8 cellular contexts compared by ENCODE assay signal in genomic region chr14:31206536-31207286, GRCh38. TPM values are rescaled to one million over a fixed set of nuclear protein-coding genes. Genes with fewer than 3 reads are reported as not detected.
DNase-seq lines count a peak whose midpoint lies in the region; ATAC-seq and TF ChIP-seq lines count a peak whose summit lies in the region.

No MANE protein-coding gene starts in this region.

- peaks cover 8% of the 10 kb centered on the region; the same call in 1 of the 2 replicates for H3K9me1 ChIP-seq in IMR-90 (ENCODE audit: insufficient read depth, low read length)

- peak overlapping the region; percentile 93 for H3K4ac ChIP-seq in IMR-90 (ENCODE audit: low read depth, low read length)

- no peak overlapping the region for H2BK20ac ChIP-seq in IMR-90 (ENCODE audit: low read depth, low read length)

- H3K56ac ChIP-seq in IMR-90 (ENCODE audit: extremely low read depth, insufficient read depth, low read length) = peak overlapping the region; percentile 83; the same call in 1 of the 2 replicates

- intact Hi-C loops in IMR-90 (cut with micrococcal nuclease) = loop anchor here (1.0 to 10.0 kb wide), 5 partner anchors 56 to 222 kb away; no protein-coding TSS in a partner anchor
- intact Hi-C loops in activated CD4-positive, alpha-beta T cell treated with anti-CD3 and anti-CD28 coated beads for 36 hours (cut with DNase I, micrococcal nuclease) = loop anchor here (1.0 to 10.0 kb wide), 16 partner anchors 68 to 998 kb away; partner anchors contain the start of genes HEATR5A (in 2 of the 2), ARHGAP5 (in 1 of the 2), DTD2 (in 1 of the 2) and G2E3 (in 1 of the 2)
- intact Hi-C loops in colonic mucosa (cut with DNase I) = loop anchor here (10.0 kb wide), 1 partner anchor 148 kb away; no protein-coding TSS in a partner anchor

- H3K4me1 ChIP-seq in DOHH2 (ENCODE audit: control insufficient read depth, low read length) (peaks cover 19% of the 10 kb centered on the region), IMR-90 (ENCODE audit: control insufficient read depth, insufficient read depth, low read length) (peaks cover 2% of the 10 kb centered on the region; the same call in 1 of the 2 replicates), colonic mucosa (no peaks in the 10 kb centered on the region)

- H3K36me3 ChIP-seq in DOHH2 (ENCODE audit: control insufficient read depth, low read length) (peaks cover 46% of the 10 kb centered on the region), IMR-90 (ENCODE audit: control insufficient read depth, insufficient read depth, low read length) (peaks cover 2% of the 10 kb centered on the region; the same call in 1 of the 2 replicates), colonic mucosa (no peaks in the 10 kb centered on the region)

- H3K9me3 Mint-ChIP-seq in activated CD4-positive, alpha-beta T cell treated with anti-CD3 and anti-CD28 coated beads for 36 hours (ENCODE audit: low read depth) = no peaks in the 10 kb centered on the region

- TF ChIP-seq POLR2A in IMR-90 (IDR thresholded peaks at IDR 0.05; ENCODE audit: low read depth, low read length) = no peak

- dilution Hi-C loops in IMR-90 (cut with HindIII; ENCODE audit: low sequenced_read_pairs, unreplicated experiment) = no loop called here

- H3K79me1 ChIP-seq in IMR-90 (ENCODE audit: low read depth in 1 of 2, low read length in 2 of 2) = peaks cover 5 to 26% of the 10 kb centered on the region in 2 experiments; a peak in 3 of 4 replicates

- peak overlapping the region; percentile 82 for H4K91ac ChIP-seq in IMR-90 (ENCODE audit: insufficient read depth, low read depth, low read length)

- TF ChIP-seq CTCF in DOHH2 (IDR thresholded peaks at IDR 0.05; ENCODE audit: low read depth, low read length, poor library complexity, severe bottlenecking) (no peak), IMR-90 (conservative IDR thresholded peaks at IDR 0.05; ENCODE audit: low read depth, low read length) (no peak), colonic mucosa (IDR thresholded peaks at IDR 0.05) (no peak)

- DNase-seq in IMR-90 = no peak
- peak; percentile 82 for DNase-seq in activated CD4-positive, alpha-beta T cell treated with anti-CD3 and anti-CD28 coated beads for 36 hours
- DNase-seq in colonic mucosa = peak; percentile 53
- peak; percentile 29 to 34 for DNase-seq in lung microvascular endothelial cell (ENCODE audit: low read depth in 2 of 2)
- DNase-seq in stimulated activated CD8-positive, alpha-beta memory T cell treated with anti-CD3 and anti-CD28 coated beads, Interleukin-15, amount 100 ng/mL, for 4 hours (ENCODE audit: low read depth in 2 of 2) = peak; percentile 12 to 31
- DNase-seq in SKM-1 treated with dmso at 0.1 percent for 144 hours (lab: John Stamatoyannopoulos, UW; ENCODE audit: unreplicated experiment) = no peak

- H3K9ac ChIP-seq in IMR-90 (ENCODE audit: low read depth, low read length) (peak overlapping the region; percentile 90), colonic mucosa (ENCODE audit: low read depth in 2 of 2, low read length in 2 of 2) (peak overlapping the region; percentile 93 to 99)

- no peaks in the 10 kb centered on the region for H3K27me3 Mint-ChIP-seq in activated CD4-positive, alpha-beta T cell treated with anti-CD3 and anti-CD28 coated beads for 36 hours

- peaks cover 30% of the 10 kb centered on the region for H3K36me3 Mint-ChIP-seq in activated CD4-positive, alpha-beta T cell treated with anti-CD3 and anti-CD28 coated beads for 36 hours (ENCODE audit: low read depth)

- WGBS in IMR-90 (ENCODE audit: extremely low coverage in 2 of 2, insufficient read length in 1 of 2), 2 experiments = 0% methylated on average over 11 of the region's 55 CpGs; no CpG with 5 or more reads in 1 of the 2 experiments

- CTCF ChIA-PET in IMR-90 (lab: Yijun Ruan, JAX) = interaction anchor here (1.1 to 1.7 kb wide), 5 partner anchors 11 to 136 kb away, joined by 3 to 5 read pairs (median 4); no protein-coding TSS in a partner anchor
- CTCF ChIA-PET in activated CD4-positive, alpha-beta T cell treated with anti-CD3 and anti-CD28 coated beads for 36 hours (lab: Charles Lee) = interaction anchor here (0.6 to 2.6 kb wide), 8 partner anchors 9 to 339 kb away, joined by 3 to 7 read pairs (median 4); partner anchors contain the start of gene HEATR5A

- H4K5ac ChIP-seq in IMR-90 (ENCODE audit: low read depth, low read length) = no peak overlapping the region; the same call in 1 of the 2 replicates

- no peak for TF ChIP-seq RAD21 in IMR-90 (IDR thresholded peaks at IDR 0.05; ENCODE audit: low read length)

- H3F3A ChIP-seq in DOHH2 (ENCODE audit: control insufficient read depth, insufficient read depth) = peaks cover 12% of the 10 kb centered on the region

- H2AK9ac ChIP-seq in IMR-90 (replicated peaks; ENCODE audit: low read depth, low read length, poor library complexity) = peak overlapping the region; percentile 99

- peaks cover 42% of the 10 kb centered on the region for H3K4me1 Mint-ChIP-seq in activated CD4-positive, alpha-beta T cell treated with anti-CD3 and anti-CD28 coated beads for 36 hours

- H3K27me3 ChIP-seq in DOHH2 (ENCODE audit: control insufficient read depth, low read length) (no peaks in the 10 kb centered on the region), IMR-90 (ENCODE audit: control insufficient read depth, insufficient read depth, low read length) (no peaks in the 10 kb centered on the region), colonic mucosa (no peaks in the 10 kb centered on the region)

- peak overlapping the region; percentile 81 for H3K27ac ChIP-seq in DOHH2 (ENCODE audit: low read depth, low read length)
- H3K27ac ChIP-seq in IMR-90 (ENCODE audit: insufficient read depth, low read length) = peak overlapping the region; percentile 93
- peak overlapping the region; percentile 96 for H3K27ac ChIP-seq in colonic mucosa

- ATAC-seq in GM21423 (IDR thresholded peaks at IDR 0.05; ENCODE audit: unreplicated experiment) (peak; percentile 7), IMR-90 (ENCODE audit: low read depth) (peak; percentile 2)
- peak; percentile 13 for ATAC-seq in activated CD4-positive, alpha-beta T cell treated with anti-CD3 and anti-CD28 coated beads for 36 hours

- H3K23ac ChIP-seq in IMR-90 (ENCODE audit: low read depth, low read length) = peak overlapping the region; percentile 88

- H3K4me2 ChIP-seq in DOHH2 (ENCODE audit: low read length) (peak overlapping the region; percentile 75), IMR-90 (ENCODE audit: low read depth, low read length) (peak overlapping the region; percentile 96)

- H3K14ac ChIP-seq in IMR-90 (replicated peaks; ENCODE audit: low read depth, low read length) = peak overlapping the region; percentile 61; the same call in 1 of the 2 replicates

- peak overlapping the region; percentile 91 for H2BK5ac ChIP-seq in IMR-90 (ENCODE audit: low read depth, low read length, poor library complexity, severe bottlenecking)

- H2AK5ac ChIP-seq in IMR-90 (ENCODE audit: low read depth, low read length) = 0 out of 2 replicates have a peak overlapping the region, but pooled peaks have one; percentile 33

- H2AFZ ChIP-seq in IMR-90 (replicated peaks; ENCODE audit: low read length, poor library complexity) = peak overlapping the region; percentile 97

- no peaks in the 10 kb centered on the region for H3K9me2 ChIP-seq in DOHH2 (replicated peaks; ENCODE audit: control insufficient read depth, low read length)

- H3K4me3 ChIP-seq in DOHH2 (ENCODE audit: low read length) (peak overlapping the region; percentile 76), IMR-90 (ENCODE audit: insufficient read depth, low read depth, low read length) (peak overlapping the region; percentile 87), colonic mucosa (peak overlapping the region; percentile 55)

- H3K79me2 ChIP-seq in DOHH2 (ENCODE audit: control insufficient read depth, low read length) = peaks cover 56% of the 10 kb centered on the region

- H2BK120ac ChIP-seq in IMR-90 (ENCODE audit: low read depth, low read length) = peak overlapping the region; percentile 73; the same call in 1 of the 2 replicates

- H4K20me1 ChIP-seq in DOHH2 (ENCODE audit: control insufficient read depth, insufficient read depth, low read depth, low read length) (peaks cover 7% of the 10 kb centered on the region; the same call in 1 of the 2 replicates), IMR-90 (ENCODE audit: insufficient read depth, low read length) (peaks cover 8% of the 10 kb centered on the region)

- H2BK15ac ChIP-seq in IMR-90 (ENCODE audit: low read depth, low read length) = no peak overlapping the region

- in situ Hi-C loops in IMR-90 (cut with MboI; ENCODE audit: low sequenced_read_pairs) = no loop called here

- peak overlapping the region; percentile 85 for H3K4me3 Mint-ChIP-seq in activated CD4-positive, alpha-beta T cell treated with anti-CD3 and anti-CD28 coated beads for 36 hours

- POLR2A ChIA-PET in IMR-90 (lab: Charles Lee; ENCODE audit: unreplicated experiment) = no interaction called here
- POLR2A ChIA-PET in activated CD4-positive, alpha-beta T cell treated with anti-CD3 and anti-CD28 coated beads for 36 hours (lab: Charles Lee) = interaction anchor here (0.7 to 2.1 kb wide), 8 partner anchors 9 to 237 kb away, joined by 3 to 8 read pairs (median 3); partner anchors contain the start of genes HEATR5A and STRN3

- H3K18ac ChIP-seq in IMR-90 (ENCODE audit: low read depth, low read length) = peak overlapping the region; percentile 45; the same call in 1 of the 2 replicates

- peak overlapping the region; percentile 82 to 84; a peak in 2 of 4 replicates for H4K8ac ChIP-seq in IMR-90 (ENCODE audit: low read depth in 2 of 2, low read length in 2 of 2)

- no TSS peak for BruUV-seq in IMR-90 (replicated peaks; lab: Mats Ljungman, UMichigan)

- H3K9me3 ChIP-seq in DOHH2 (ENCODE audit: control insufficient read depth, insufficient read depth, low read length) = no peaks in the 10 kb centered on the region
- no peaks in the 10 kb centered on the region for H3K9me3 ChIP-seq in IMR-90 (ENCODE audit: control insufficient read depth, insufficient read depth, low read length)
- H3K9me3 ChIP-seq in colonic mucosa = no peaks in the 10 kb centered on the region

- peak overlapping the region; percentile 82 for H3K27ac Mint-ChIP-seq in activated CD4-positive, alpha-beta T cell treated with anti-CD3 and anti-CD28 coated beads for 36 hours

TF ChIP-seq in IMR-90, 13 proteins besides CTCF, POLR2A, EP300 and RAD21 (continues in another document):
- TF ChIP-seq USF2 (IDR thresholded peaks at IDR 0.05; ENCODE audit: low read depth, low read length) = no peak

RNA-seq across cellular contexts. Expression of gene HECTD1, which starts 0.9 kb away (rescaled TPM):
- total RNA-seq in IMR-90 (2012; rRNA removed) = 222 and 228 TPM in 2 replicates
- polyA plus RNA-seq in IMR-90 (2012; rRNA removed) = 48.5 and 48.8 TPM in 2 replicates
- polyA plus RNA-seq in IMR-90 (2012; cell fraction: cytosol; rRNA removed) = 7.8 and 13.6 TPM in 2 replicates
- polyA plus RNA-seq in IMR-90 (2012; cell fraction: nucleus; rRNA removed; ENCODE audit: low replicate concordance) = 22.3 and 106 TPM in 2 replicates
- 10 to 100 TPM; 87.1 to 89.5 TPM for total RNA-seq in activated CD4-positive, alpha-beta T cell treated with anti-CD3 and anti-CD28 coated beads for 36 hours
- 100 to 1,000 TPM; 113 to 148 TPM for total RNA-seq in colonic mucosa
- 217 and 301 TPM in 2 replicates for total RNA-seq in lung microvascular endothelial cell

Comparison
In these comparisons a context has a peak if more than half of its experiments do, and no peak if none do; other contexts are left out.
1. DNase-seq: peak in activated CD4-positive, alpha-beta T cell treated with anti-CD3 and anti-CD28 coated beads for 36 hours (single experiment), colonic mucosa (single experiment), lung microvascular endothelial cell (2 of 2) and stimulated activated CD8-positive, alpha-beta memory T cell treated with anti-CD3 and anti-CD28 coated beads, Interleukin-15, amount 100 ng/mL, for 4 hours (2 of 2); none in IMR-90 (single experiment) and SKM-1 treated with dmso at 0.1 percent for 144 hours (single experiment).
2. Peak in every context shown above with its lines, with median percentiles within 50 percentile points of each other: H3K27ac ChIP-seq, H3K4me3 ChIP-seq and ATAC-seq.